Comparison of ENCODE assay signal across 1 cellular context in genomic region chr1:27116697-27117096, GRCh38.
TF ChIP-seq lines count a peak whose summit lies in the region.

No MANE protein-coding gene starts in this region.

TF ChIP-seq in SK-N-SH, 30 proteins besides CTCF, POLR2A, EP300 and RAD21 (continued from another document):
- no peak for TF ChIP-seq MXI1 (IDR thresholded peaks at IDR 0.05; ENCODE audit: low read depth, low read length)
